Comparison of ENCODE assay signal across 10 cellular contexts in the genomic region with DNA sequence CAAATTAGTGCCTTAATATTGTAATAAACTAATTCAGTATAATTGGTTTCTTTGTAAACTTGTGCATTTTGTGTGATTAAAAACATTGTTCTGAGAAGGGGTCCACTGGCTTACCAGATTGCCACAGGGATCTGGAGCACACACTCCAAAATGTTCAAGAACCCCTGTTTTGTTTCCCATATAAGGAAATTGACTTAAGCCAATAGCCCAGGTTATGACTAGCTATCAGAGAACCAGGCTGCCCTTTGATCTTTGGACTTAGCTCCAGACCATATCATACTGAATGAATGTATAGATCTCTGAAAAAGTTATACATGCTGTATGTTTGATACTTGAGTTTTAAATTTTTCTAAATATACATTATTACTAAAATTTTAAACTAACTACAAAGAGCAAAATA.
"Had no signal": no experiment of that assay in that cellular context is flagged by ENCODE, and none has a peak within 500 bp of the region (broad histone marks: within the 10 kb centered on the region; RNA-seq: fewer than 3 reads in every experiment).

No MANE protein-coding gene starts in this region.

- H3K4me3 Mint-ChIP-seq: HFFc6 had no signal

- H3K9me3 ChIP-seq: HAP-1 had no signal

- H2AFZ ChIP-seq: GM23248 had no signal

- DNase-seq: GM23248, GOT3, H7, HFFc6, IMR-90, KG1 had no signal

- H3K36me3 ChIP-seq: HAP-1 had no signal

- H3K9me3 Mint-ChIP-seq: HFFc6 had no signal

- FAIRE-seq: K562 had no signal

- H3K27ac ChIP-seq: GM23248, HL-60 had no signal

- ATAC-seq: HCT116, K562 had no signal

- H3K4me3 ChIP-seq: GM23248, HAP-1, K562 had no signal

- H3K9ac ChIP-seq: GM23248 had no signal

- H3K27ac Mint-ChIP-seq: HFFc6 had no signal
